10 cellular contexts compared by ENCODE assay signal in genomic region chr19:45577111-45577905, GRCh38. TPM values are rescaled to one million over a fixed set of nuclear protein-coding genes. Genes with fewer than 3 reads are reported as not detected.
DNase-seq lines count a peak whose midpoint lies in the region; ATAC-seq, FAIRE-seq and TF ChIP-seq lines count a peak whose summit lies in the region.
"Had no signal": no experiment of that assay in that cellular context is flagged by ENCODE, and none has a peak within 500 bp of the region (broad histone marks: within the 10 kb centered on the region; RNA-seq: fewer than 3 reads in every experiment).

No MANE protein-coding gene starts in this region.

- FAIRE-seq in GM12878 (lab: Jason Lieb, UNC), result no peak
- FAIRE-seq in islet of Langerhans (lab: Jason Lieb, UNC), result peak; percentile 72

- RAD21 ChIA-PET in GM12878 (lab: Charles Lee; ENCODE audit: unreplicated experiment), result interaction anchor here (0.6 kb wide), 1 partner anchor 74 kb away, joined by 4 read pairs; no protein-coding TSS in a partner anchor

- H3K4me1 ChIP-seq in GM12878 (ENCODE audit: control insufficient read depth, insufficient read depth, low read length) (peaks cover 11% of the 10 kb centered on the region), suprapubic skin (peaks cover 33% of the 10 kb centered on the region), tibial artery (no peaks in the 10 kb centered on the region)

- no peak overlapping the region for H2AFZ ChIP-seq in GM12878 (ENCODE audit: control insufficient read depth, low read depth, low read length)

- no peak for TF ChIP-seq EP300 in GM12878 (IDR thresholded peaks at IDR 0.05; ENCODE audit: borderline replicate concordance in 1 of 2, control insufficient read depth in 1 of 2, low read depth in 2 of 2, low read length in 2 of 2)
- no peak for TF ChIP-seq EP300 in suprapubic skin (IDR thresholded peaks at IDR 0.05)

- H3K9ac ChIP-seq in GM12878 (ENCODE audit: control insufficient read depth, insufficient read depth, low read length), result no peak overlapping the region

- H4K20me1 ChIP-seq in GM12878 (ENCODE audit: control insufficient read depth, insufficient read depth), result no peaks in the 10 kb centered on the region

- no peak overlapping the region; the same call in 1 of the 2 replicates for H3K27ac ChIP-seq in GM12878 (ENCODE audit: control insufficient read depth, insufficient read depth)
- H3K27ac ChIP-seq in suprapubic skin, result peak overlapping the region; percentile 66
- H3K27ac ChIP-seq in tibial artery, result no peak overlapping the region

- no peaks in the 10 kb centered on the region; a peak in 1 of 4 replicates for H3K36me3 ChIP-seq in GM12878 (ENCODE audit: control insufficient read depth in 2 of 2, insufficient read depth in 2 of 2, low read length in 1 of 2)
- no peaks in the 10 kb centered on the region for H3K36me3 ChIP-seq in suprapubic skin
- H3K36me3 ChIP-seq in tibial artery, result no peaks in the 10 kb centered on the region

- H3K4me2 ChIP-seq in GM12878 (ENCODE audit: control insufficient read depth, insufficient read depth), result no peak overlapping the region

- intact Hi-C loops in GM12878 (cut with micrococcal nuclease; ENCODE audit: unreplicated experiment) (no loop called here), tibial artery (cut with DNase I; ENCODE audit: low total_unique reads) (no loop called here)

- ATAC-seq in GM12878 (peak; percentile 86), GM21526 (IDR thresholded peaks at IDR 0.05; ENCODE audit: low FRiP score, unreplicated experiment) (no peak)

- in situ Hi-C loops in GM12878 (cut with MboI), result no loop called here

- SMC1A ChIA-PET in GM12878 (lab: Charles Lee; ENCODE audit: uncharacterized antibody, unreplicated experiment), result interaction anchor here (1.1 kb wide), 1 partner anchor 10 kb away, joined by 3 read pairs; no protein-coding TSS in a partner anchor

- POLR2A ChIA-PET in GM12878 (lab: Charles Lee), result interaction anchor here (1.0 kb wide), 1 partner anchor 65 kb away, joined by 3 read pairs; no protein-coding TSS in a partner anchor

- TSS peak; percentile 31 for BruUV-seq in GM12878 (replicated peaks; lab: Mats Ljungman, UMichigan)

- TF ChIP-seq POLR2A in GM12878 (IDR thresholded peaks at IDR 0.05; ENCODE audit: low read depth, low read length), result no peak
- TF ChIP-seq POLR2A in suprapubic skin (IDR thresholded peaks at IDR 0.05), result no peak

- peaks cover 13% of the 10 kb centered on the region for H3K79me2 ChIP-seq in GM12878 (ENCODE audit: control insufficient read depth, insufficient read depth, low read length)

- no peaks in the 10 kb centered on the region for H3K27me3 ChIP-seq in GM12878 (replicated peaks in 1 of 2; ENCODE audit: control insufficient read depth in 2 of 2, insufficient read depth in 2 of 2, low read length in 1 of 2)
- H3K27me3 ChIP-seq in suprapubic skin, result no peaks in the 10 kb centered on the region
- no peaks in the 10 kb centered on the region for H3K27me3 ChIP-seq in tibial artery

- no peaks in the 10 kb centered on the region; the same call in 2 of the 3 replicates for H3K9me3 ChIP-seq in GM12878 (replicated peaks; ENCODE audit: control insufficient read depth, insufficient read depth, low read length)
- H3K9me3 ChIP-seq in suprapubic skin, result no peaks in the 10 kb centered on the region
- H3K9me3 ChIP-seq in tibial artery, result no peaks in the 10 kb centered on the region

- peak; percentile 88 for DNase-seq in HS-5 (ENCODE audit: low read depth)
- no peak for DNase-seq in GM12878 (ENCODE audit: low read depth, low spot score)
- no peak for DNase-seq in suprapubic skin (ENCODE audit: low spot score in 2 of 2)
- no peak for DNase-seq in NCI-H187 treated with DMSO at 0.1 percent for 48 hours (lab: John Stamatoyannopoulos, UW)
- no peak for DNase-seq in iPS-NIHi11 (ENCODE audit: low spot score)
- DNase-seq in tibial artery, result no peak
- DNase-seq: activated naive CD4-positive, alpha-beta T cell treated with anti-CD3 and anti-CD28 coated beads for 36 hours; NCI-H2227 treated with DMSO at 0.1 percent for 48 hours had no signal

- H3K4me3 ChIP-seq in GM12878 (no peak overlapping the region; the same call in 1 of the 2 replicates), suprapubic skin (no peak overlapping the region), tibial artery (no peak overlapping the region)

- TF ChIP-seq CTCF in GM12878 (IDR thresholded peaks at IDR 0.05 in 2 of 3, conservative IDR thresholded peaks at IDR 0.05 in 1 of 3; ENCODE audit: control insufficient read depth in 2 of 3, extremely low read depth in 1 of 3, insufficient read depth in 1 of 3, low read depth in 3 of 3, low read length in 3 of 3), result no peak
- TF ChIP-seq CTCF in suprapubic skin (IDR thresholded peaks at IDR 0.05), result no peak
- TF ChIP-seq CTCF in tibial artery (IDR thresholded peaks at IDR 0.05), result no peak

- no peak for TF ChIP-seq RAD21 in GM12878 (IDR thresholded peaks at IDR 0.05; ENCODE audit: insufficient read depth, low read depth, low read length)

- 65% methylated on average over 11 of the region's 11 CpGs for WGBS in GM12878 (ENCODE audit: insufficient coverage, insufficient replicate concordance, low lambda C conversion rate, missing lambda C conversion rate)
- 41% methylated on average over 11 of the region's 11 CpGs for WGBS in suprapubic skin

- CTCF ChIA-PET in GM12878 (lab: Yijun Ruan, JAX), result interaction anchor here (0.7 to 1.6 kb wide), 4 partner anchors 11 to 65 kb away, joined by 3 to 5 read pairs (median 4); no protein-coding TSS in a partner anchor

TF ChIP-seq in GM12878, 131 proteins besides CTCF, POLR2A, EP300 and RAD21 (continues in another document):
- TF ChIP-seq SMAD1 (IDR thresholded peaks at IDR 0.05; ENCODE audit: low read depth, partially characterized antibody) (no peak), ZBED1 (IDR thresholded peaks at IDR 0.05; ENCODE audit: borderline replicate concordance) (no peak), BCL11A (IDR thresholded peaks at IDR 0.05; ENCODE audit: low read depth, low read length) (0 out of 2 replicates have a peak, but pooled peaks have one; percentile 40), GABPA (IDR thresholded peaks at IDR 0.05; ENCODE audit: low read depth) (no peak), TCF3 (IDR thresholded peaks at IDR 0.05; ENCODE audit: borderline replicate concordance, insufficient read depth, low read depth, low read length) (peak; percentile 48; the same call in 1 of the 2 replicates), NFXL1 (IDR thresholded peaks at IDR 0.05; ENCODE audit: borderline replicate concordance) (no peak), YBX1 (IDR thresholded peaks at IDR 0.05) (no peak)

RNA-seq across cellular contexts. Expression of gene OPA3, which starts 7.3 kb away (rescaled TPM):
- 11.7 and 16.1 TPM in 2 replicates for total RNA-seq in GM12878 (2013; cell fraction: nucleolus; rRNA removed)
- total RNA-seq in GM12878 (2014; rRNA removed) (5.9 and 8.0 TPM in 2 replicates), GM12878 (2014; rRNA removed; fragmentation: Illumina TruSeq; extraction: Trizol) (9.8 and 10.0 TPM in 2 replicates), GM12878 (2021) (18.1 and 22.2 TPM in 2 replicates), suprapubic skin (10 to 100 TPM; 13.8 to 25.6 (median 22.5) TPM)
- polyA plus RNA-seq in GM12878 (2011; ENCODE audit: low read depth), result 4.2 TPM
- polyA plus RNA-seq in GM12878 (2011; rRNA removed) (15.0 and 24.3 TPM in 2 replicates), GM12878 (2014; fragmentation: Illumina TruSeq; extraction: Trizol) (10.6 and 12.8 TPM in 2 replicates), GM12878 (2014; fragmentation: Nextera tagmentation; extraction: Ambion mirVana) (1 to 10 TPM; 2.2 to 2.3 TPM), GM12878 (2014; rRNA removed) (11.4 and 13.8 TPM in 2 replicates), GM12878 (2016; fragmentation: Nextera tagmentation; extraction: Ambion mirVana) (10 to 100 TPM; 21.7 to 22.4 TPM)
- 32.7 and 39.1 TPM in 2 replicates for polyA plus RNA-seq in GM12878 (2011; cell fraction: cytosol; rRNA removed)
- 9.0 and 14.1 TPM in 2 replicates for polyA plus RNA-seq in GM12878 (2011; cell fraction: nucleus; rRNA removed)
- polyA plus RNA-seq in GM12878 (2012), result 7.4 and 7.6 TPM in 2 replicates
- polyA minus RNA-seq in GM12878 (2011; rRNA and poly(A)+ RNA removed), result 23.6 and 30.2 TPM in 2 replicates
- 8.1 and 10.3 TPM in 2 replicates for polyA minus RNA-seq in GM12878 (2011; cell fraction: cytosol; rRNA and poly(A)+ RNA removed)
- polyA minus RNA-seq in GM12878 (2011; cell fraction: nucleus; rRNA and poly(A)+ RNA removed), result 1.6 and 3.3 TPM in 2 replicates

RNA-seq across cellular contexts. Expression of gene GPR4, which starts 24.7 kb away (rescaled TPM):
- total RNA-seq in GM12878 (2013; cell fraction: nucleolus; rRNA removed), result 0.10 TPM in 1 of 2 replicates, not detected in the other
- total RNA-seq in GM12878 (2014; rRNA removed) (not detected in 2 replicates), GM12878 (2014; rRNA removed; fragmentation: Illumina TruSeq; extraction: Trizol) (not detected in 2 replicates), GM12878 (2021) (not detected in 2 replicates), suprapubic skin (1 to 10 TPM in 2 of 4 donors, under 1 TPM in 2; 0.49 to 2.4 (median 1.6) TPM)
- polyA plus RNA-seq in GM12878 (2011; ENCODE audit: low read depth), result not detected
- polyA plus RNA-seq in GM12878 (2011; rRNA removed) (not detected in 2 replicates), GM12878 (2014; fragmentation: Illumina TruSeq; extraction: Trizol) (not detected in 2 replicates), GM12878 (2014; fragmentation: Nextera tagmentation; extraction: Ambion mirVana) (not detected), GM12878 (2014; rRNA removed) (0.03 TPM in 1 of 2 replicates, not detected in the other), GM12878 (2016; fragmentation: Nextera tagmentation; extraction: Ambion mirVana) (not detected)
- polyA plus RNA-seq in GM12878 (2011; cell fraction: cytosol; rRNA removed), result 0.07 TPM in 1 of 2 replicates, not detected in the other
- polyA plus RNA-seq in GM12878 (2011; cell fraction: nucleus; rRNA removed), result 0.12 and 0.13 TPM in 2 replicates
- polyA plus RNA-seq in GM12878 (2012), result not detected in 2 replicates
- not detected in 2 replicates for polyA minus RNA-seq in GM12878 (2011; rRNA and poly(A)+ RNA removed)
- polyA minus RNA-seq in GM12878 (2011; cell fraction: cytosol; rRNA and poly(A)+ RNA removed), result not detected in 2 replicates
- polyA minus RNA-seq in GM12878 (2011; cell fraction: nucleus; rRNA and poly(A)+ RNA removed), result not detected in 2 replicates
- total RNA-seq: activated naive CD4-positive, alpha-beta T cell treated with anti-CD3 and anti-CD28 coated beads for 36 hours had no signal
